ENCODE assay signal across 14 cellular contexts in the genomic region with DNA sequence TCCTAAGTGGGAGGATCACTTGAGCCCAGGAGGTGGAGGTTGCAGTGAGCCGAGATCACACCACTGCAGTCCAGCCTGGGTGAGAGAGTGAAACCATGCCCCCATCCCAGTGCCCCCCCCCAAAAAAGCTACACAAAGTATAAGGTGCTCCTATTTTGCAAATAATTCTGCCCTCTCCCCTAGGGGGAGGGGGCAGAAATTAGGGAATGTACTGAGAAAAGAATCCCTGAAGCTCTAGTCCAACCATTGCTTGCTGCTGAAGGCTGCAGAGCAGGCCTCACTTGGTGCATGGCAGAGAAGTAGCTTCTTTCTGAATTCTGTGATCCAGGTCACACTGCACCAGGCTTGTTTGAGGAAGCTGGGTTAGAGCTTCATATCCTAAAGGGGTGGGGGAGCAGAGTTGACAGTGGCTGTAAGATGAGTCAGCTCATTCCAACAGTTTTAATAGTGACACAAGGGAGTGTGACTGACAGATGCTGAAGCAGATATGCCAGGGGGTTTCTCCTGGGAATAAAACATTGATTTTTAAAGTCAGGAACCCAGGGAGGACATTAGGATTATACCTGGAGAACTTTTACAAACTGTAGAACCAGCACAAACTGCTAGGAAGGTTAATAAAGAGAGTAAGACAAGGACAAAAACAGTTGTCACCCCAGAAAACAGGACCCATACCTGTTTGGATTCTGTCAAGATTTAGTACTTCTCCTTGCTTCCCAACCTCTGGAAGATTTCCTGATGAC. TPM values are rescaled to one million over a fixed set of nuclear protein-coding genes. Genes with fewer than 3 reads are reported as not detected.
A peak's percentile ranks its signal among the peaks of the same experiment; 100 is the strongest.
DNase-seq lines count a peak whose midpoint lies in the region; ATAC-seq and TF ChIP-seq lines count a peak whose summit lies in the region.
"Had no signal": no experiment of that assay in that cellular context is flagged by ENCODE, and none has a peak within 500 bp of the region (broad histone marks: within the 10 kb centered on the region; RNA-seq: fewer than 3 reads in every experiment).

No MANE protein-coding gene starts in this region.

- peaks cover 49 to 66% of the 10 kb centered on the region in 2 donors for H3K36me3 Mint-ChIP-seq in CD14-positive monocyte

- H3K9me3 Mint-ChIP-seq in CD14-positive monocyte = no peaks in the 10 kb centered on the region
- H3K9me3 Mint-ChIP-seq: memory B cell had no signal

- peaks cover 14% of the 10 kb centered on the region for H3K4me1 Mint-ChIP-seq in CD14-positive monocyte
- H3K4me1 Mint-ChIP-seq: memory B cell had no signal

- H3K4me3 ChIP-seq in coronary artery = no peak overlapping the region
- H3K4me3 ChIP-seq: esophagus muscularis mucosa, thoracic aorta had no signal

- TF ChIP-seq CTCF in CD14-positive monocyte (IDR thresholded peaks at IDR 0.05) (no peak), coronary artery (IDR thresholded peaks at IDR 0.05) (no peak)

- peaks cover 0 to 1% (median 1%) of the 10 kb centered on the region in 3 donors for H3K27me3 Mint-ChIP-seq in CD14-positive monocyte (ENCODE audit: low read depth in 3 of 3)
- H3K27me3 Mint-ChIP-seq: memory B cell had no signal

- intact Hi-C loops in CD14-positive monocyte (cut with micrococcal nuclease) = no loop called here

- ATAC-seq in GM21447 (IDR thresholded peaks at IDR 0.05; ENCODE audit: unreplicated experiment) = no peak

- H3K4me3 Mint-ChIP-seq in CD14-positive monocyte = peak overlapping the region in 1 of 2 donors; percentile 30
- H3K4me3 Mint-ChIP-seq: memory B cell had no signal

- DNase-seq in CD14-positive monocyte (ENCODE audit: low spot score) (peak; percentile 52), HT-29 (ENCODE audit: low spot score) (peak; percentile 17), SKM-1 (lab: John Stamatoyannopoulos, UW; ENCODE audit: unreplicated experiment) (peak; percentile 40), islet precursor cell (peak; percentile 83), coronary artery (ENCODE audit: low spot score) (no peak), epidermal melanocyte (ENCODE audit: insufficient read length, low spot score) (no peak)
- DNase-seq in stimulated activated CD4-positive, alpha-beta T cell treated with anti-CD3 and anti-CD28 coated beads, Interleukin-1b, Interleukin-23, amount 100 ng/mL, for 48 hours = no peak
- DNase-seq: activated naive CD4-positive, alpha-beta T cell; DMS79; NCI-H2029 had no signal

- peak overlapping the region; percentile 4 to 84 (median 70) for H3K27ac Mint-ChIP-seq in CD14-positive monocyte
- H3K27ac Mint-ChIP-seq: memory B cell had no signal

- H3K27ac ChIP-seq in coronary artery = no peak overlapping the region
- H3K27ac ChIP-seq: esophagus muscularis mucosa, thoracic aorta had no signal

RNA-seq across cellular contexts. Expression of a gene that starts 32.8 kb away (rescaled TPM):
- under 1 TPM in 1 of 2 donors, not detected in 1; 0.11 TPM for polyA plus RNA-seq in CD14-positive monocyte
- 2.8 and 3.1 TPM in 2 replicates for total RNA-seq in HT-29 (2014; rRNA removed; shearing (Covaris generic))

Comparison
In these comparisons a context has a peak if more than half of its experiments do, and no peak if none do; other contexts are left out.
1. DNase-seq: peak in CD14-positive monocyte (single experiment), HT-29 (single experiment), SKM-1 (single experiment) and islet precursor cell (single experiment); none in coronary artery (single experiment), epidermal melanocyte (single experiment) and stimulated activated CD4-positive, alpha-beta T cell treated with anti-CD3 and anti-CD28 coated beads, Interleukin-1b, Interleukin-23, amount 100 ng/mL, for 48 hours (single experiment).